In the genomic region with DNA sequence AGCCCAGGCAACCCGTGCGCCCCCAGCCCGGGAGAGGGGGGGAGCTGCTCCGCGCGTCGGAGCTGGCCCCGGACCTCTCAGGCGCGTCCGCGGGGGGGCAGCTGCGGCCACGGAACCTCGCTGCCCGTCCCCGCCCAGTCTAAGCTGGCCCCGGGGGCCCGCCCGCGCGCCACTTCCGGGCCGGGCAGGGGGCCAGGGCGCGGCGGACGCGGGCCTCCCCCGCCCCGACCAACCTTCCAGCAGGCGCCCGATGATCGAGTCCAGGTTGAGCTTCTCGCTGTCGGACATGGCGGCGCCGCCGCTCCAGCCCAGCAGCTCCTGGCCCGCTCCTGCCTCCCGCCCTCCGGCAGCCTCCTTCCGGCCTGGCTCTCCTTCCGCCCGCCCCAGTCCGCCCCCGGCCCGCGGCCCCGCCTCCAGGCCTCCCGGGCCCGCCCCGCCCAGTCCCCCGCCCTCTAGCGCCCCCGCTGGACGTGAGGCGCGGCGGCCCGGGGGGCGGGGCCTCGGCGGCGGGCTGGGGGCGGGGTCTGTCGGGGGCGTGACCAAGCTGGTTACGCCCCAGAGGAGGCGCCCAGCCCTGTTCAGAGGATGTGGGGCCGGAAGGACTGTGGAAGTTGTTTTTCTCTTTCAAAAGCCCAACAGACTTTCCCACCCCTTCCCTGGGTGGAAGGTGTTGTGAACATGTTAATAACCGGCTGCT, we compare ENCODE assay signal across 8 cellular contexts. TPM values are rescaled to one million over a fixed set of nuclear protein-coding genes. Genes with fewer than 3 reads are reported as not detected.
DNase-seq lines count a peak whose midpoint lies in the region; ATAC-seq lines count a peak whose summit lies in the region.

A gene (minus strand): TSS at position 364 of the 697 bp plus-strand sequence. CDS start 76 bp downstream, at position 288.

- DNase-seq in D341Med (ENCODE audit: low spot score): peak; percentile 100
- peak; percentile 100 for DNase-seq in HuH-7.5 (ENCODE audit: low spot score)
- peak; percentile 89 for DNase-seq in OCI-M1 (lab: John Stamatoyannopoulos, UW)
- DNase-seq in activated T-cell treated with anti-CD3 and anti-CD28 coated beads for 1 hour (ENCODE audit: low read depth): peak; percentile 90
- DNase-seq in epidermal melanocyte (ENCODE audit: insufficient read length, low spot score): peak; percentile 98
- DNase-seq in stimulated activated CD8-positive, alpha-beta memory T cell treated with anti-CD3 and anti-CD28 coated beads, Interleukin-2, amount 100 ng/mL, for 48 hours (ENCODE audit: low read depth in 2 of 2): peak; percentile 82 to 91

- ATAC-seq in GM21423 (IDR thresholded peaks at IDR 0.05; ENCODE audit: unreplicated experiment): peak; percentile 51

- H3K27me3 ChIP-seq in mononuclear cell (ENCODE audit: insufficient read depth, low read length): no peaks in the 10 kb centered on the region

- peak within 1 kb of the TSS; percentile 86 for H3K4me3 ChIP-seq in mononuclear cell (ENCODE audit: low read length)

- no peaks in the 10 kb centered on the region for H3K9me3 ChIP-seq in mononuclear cell (ENCODE audit: low read depth, low read length)

- H3K4me1 ChIP-seq in mononuclear cell (ENCODE audit: insufficient read depth, low read length): peaks cover 92% of the 10 kb centered on the region

RNA-seq across cellular contexts. Expression of the gene that starts here (rescaled TPM):
- 126 TPM for total RNA-seq in mononuclear cell

Comparison
In these comparisons a context has a peak if more than half of its experiments do, and no peak if none do; other contexts are left out.
1. Peak in every context shown above with its lines: DNase-seq, ATAC-seq and H3K4me3 ChIP-seq.